ENCODE assay signal across 8 cellular contexts in genomic region chr20:32761417-32761830, GRCh38. TPM values are rescaled to one million over a fixed set of nuclear protein-coding genes. Genes with fewer than 3 reads are reported as not detected.
DNase-seq lines count a peak whose midpoint lies in the region; ATAC-seq and TF ChIP-seq lines count a peak whose summit lies in the region.

No MANE protein-coding gene starts in this region.

- H3K4me3 ChIP-seq in BE2C (ENCODE audit: low read depth, low read length), result peak overlapping the region; percentile 77
- H3K4me3 ChIP-seq in Jurkat, Clone E6-1 (ENCODE audit: low read length), result peak overlapping the region; percentile 57
- peak overlapping the region; percentile 66 for H3K4me3 ChIP-seq in colonic mucosa

- no peaks in the 10 kb centered on the region for H3K27me3 ChIP-seq in BE2C
- H3K27me3 ChIP-seq in colonic mucosa, result no peaks in the 10 kb centered on the region

- H3K4me1 Mint-ChIP-seq in nephron progenitor cell, result peaks cover 34% of the 10 kb centered on the region

- peak overlapping the region; percentile 8 to 13 for H3K9ac ChIP-seq in colonic mucosa (ENCODE audit: low read depth in 2 of 2, low read length in 2 of 2)

- H3K9me3 ChIP-seq in BE2C (no peaks in the 10 kb centered on the region), colonic mucosa (no peaks in the 10 kb centered on the region)

- no peak overlapping the region for H3K27ac ChIP-seq in colonic mucosa

- H3K36me3 ChIP-seq in BE2C, result no peaks in the 10 kb centered on the region
- H3K36me3 ChIP-seq in colonic mucosa, result no peaks in the 10 kb centered on the region

- DNase-seq in BE2C (no peak), colonic mucosa (no peak), nephron progenitor cell (no peak), NCI-H524 (lab: John Stamatoyannopoulos, UW) (no peak)
- no peak for DNase-seq in Jurkat, Clone E6-1 (ENCODE audit: low read depth, low spot score)

- no peaks in the 10 kb centered on the region for H3K4me1 ChIP-seq in BE2C
- peaks cover 5% of the 10 kb centered on the region for H3K4me1 ChIP-seq in colonic mucosa

- peak overlapping the region; percentile 27 for H3K27ac Mint-ChIP-seq in nephron progenitor cell

- no peaks in the 10 kb centered on the region for H3K36me3 Mint-ChIP-seq in nephron progenitor cell (ENCODE audit: low read depth)

- no peak for TF ChIP-seq CTCF in BE2C (IDR thresholded peaks at IDR 0.05; ENCODE audit: low read depth, low read length)
- no peak for TF ChIP-seq CTCF in colonic mucosa (IDR thresholded peaks at IDR 0.05)
- no peak for TF ChIP-seq CTCF in nephron progenitor cell (IDR thresholded peaks at IDR 0.05)

- ATAC-seq in HG03196 (IDR thresholded peaks at IDR 0.05; ENCODE audit: unreplicated experiment) (no peak), GM21528 (IDR thresholded peaks at IDR 0.05; ENCODE audit: low FRiP score, unreplicated experiment) (no peak), HG03354 (IDR thresholded peaks at IDR 0.05; ENCODE audit: poor library complexity, severe bottlenecking, unreplicated experiment) (no peak)

- H3K9me3 Mint-ChIP-seq in nephron progenitor cell, result no peaks in the 10 kb centered on the region

- no peaks in the 10 kb centered on the region for H3K27me3 Mint-ChIP-seq in nephron progenitor cell (ENCODE audit: low read depth, poor library complexity)

- intact Hi-C loops in colonic mucosa (cut with DNase I), result no loop called here

- H3K4me3 Mint-ChIP-seq in nephron progenitor cell, result peak overlapping the region; percentile 74

RNA-seq across cellular contexts. Expression of gene DNMT3B, which starts 0.8 kb away (rescaled TPM):
- polyA plus RNA-seq in BE2C (2012; ENCODE audit: insufficient read depth, insufficient read length, low read depth), result 1.5 TPM
- 11.3 TPM for polyA plus RNA-seq in Jurkat, Clone E6-1 (2012; ENCODE audit: insufficient read depth, insufficient read length)
- total RNA-seq in colonic mucosa, result 1 to 10 TPM in 1 of 2 donors, under 1 TPM in 1; 0.80 to 3.3 TPM

RNA-seq across cellular contexts. Expression of gene COMMD7, which starts 18.2 kb away (rescaled TPM):
- 45.8 TPM for polyA plus RNA-seq in BE2C (2012; ENCODE audit: insufficient read depth, insufficient read length, low read depth)
- 41.9 TPM for polyA plus RNA-seq in Jurkat, Clone E6-1 (2012; ENCODE audit: insufficient read depth, insufficient read length)
- total RNA-seq in colonic mucosa, result 10 to 100 TPM; 28.9 to 43.8 TPM

RNA-seq across cellular contexts. Expression of gene MAPRE1, which starts 58.3 kb away (rescaled TPM):
- polyA plus RNA-seq in BE2C (2012; ENCODE audit: insufficient read depth, insufficient read length, low read depth), result 139 TPM
- 168 TPM for polyA plus RNA-seq in Jurkat, Clone E6-1 (2012; ENCODE audit: insufficient read depth, insufficient read length)
- total RNA-seq in colonic mucosa, result 100 to 1,000 TPM in 1 of 2 donors, 10 to 100 TPM in 1; 88.7 to 101 TPM
